ENCODE assay signal across 15 cellular contexts in genomic region chr11:121071456-121072236, GRCh38. TPM values are rescaled to one million over a fixed set of nuclear protein-coding genes. Genes with fewer than 3 reads are reported as not detected.
DNase-seq lines count a peak whose midpoint lies in the region; ATAC-seq lines count a peak whose summit lies in the region.
"Had no signal": no experiment of that assay in that cellular context is flagged by ENCODE, and none has a peak within 500 bp of the region (broad histone marks: within the 10 kb centered on the region; RNA-seq: fewer than 3 reads in every experiment).

No MANE protein-coding gene starts in this region.

- ATAC-seq in Right ventricle myocardium inferior (peak; percentile 39), HG03025 (IDR thresholded peaks at IDR 0.05; ENCODE audit: low FRiP score, unreplicated experiment) (no peak)
- no peak for ATAC-seq in stimulated activated naive CD8-positive, alpha-beta T cell treated with anti-CD3 and anti-CD28 coated beads, Interleukin-15, Interleukin-2, amounts not matched to agents 100 U/mL and 50 U/mL, for 24 hours
- ATAC-seq: psoas muscle had no signal

- intact Hi-C loops in Right ventricle myocardium inferior (cut with DNase I): no loop called here
- intact Hi-C loops in cardiac septum (cut with DNase I): no loop called here

- DNase-seq in Right ventricle myocardium inferior (ENCODE audit: missing footprints): no peak
- DNase-seq in cardiac septum (ENCODE audit: low spot score): no peak
- peak; percentile 27 for DNase-seq in inferior parietal cortex (ENCODE audit: extremely low spot score)
- DNase-seq in NCI-H146 (lab: John Stamatoyannopoulos, UW): no peak
- DNase-seq in stimulated activated naive CD8-positive, alpha-beta T cell treated with anti-CD3 and anti-CD28 coated beads, Interleukin-15, Interleukin-2, amounts not matched to agents 100 U/mL and 50 U/mL, for 24 hours: no peak
- DNase-seq: ACHN; activated effector memory CD4-positive, alpha-beta T cell treated with Interleukin-2 at 50 U/mL for 16 hours; cerebellar nuclear complex; Karpas-422; NCI-H524; psoas muscle had no signal

- peak overlapping the region; percentile 33 for H3K27ac ChIP-seq in angular gyrus (ENCODE audit: low read depth, low read length)
- H3K27ac ChIP-seq in temporal lobe (ENCODE audit: low read depth, low read length): peak overlapping the region; percentile 10
- H3K27ac ChIP-seq: psoas muscle, suprapubic skin had no signal

RNA-seq across cellular contexts. Expression of gene TECTA, which starts 29.4 kb away (rescaled TPM):
- total RNA-seq in Right ventricle myocardium inferior (0.78 TPM), cardiac septum (1.2 TPM), temporal lobe (2.2 TPM)

RNA-seq across cellular contexts. Expression of gene TBCEL, which starts 47.7 kb away (rescaled TPM):
- total RNA-seq in Right ventricle myocardium inferior (25.2 TPM), cardiac septum (32.9 TPM), temporal lobe (27.8 TPM)
